16 cellular contexts compared by ENCODE assay signal in genomic region chr2:31957748-31958717, GRCh38. TPM values are rescaled to one million over a fixed set of nuclear protein-coding genes. Genes with fewer than 3 reads are reported as not detected.
A peak's percentile ranks its signal among the peaks of the same experiment; 100 is the strongest.
DNase-seq lines count a peak whose midpoint lies in the region; ATAC-seq and TF ChIP-seq lines count a peak whose summit lies in the region.
"Had no signal": no experiment of that assay in that cellular context is flagged by ENCODE, and none has a peak within 500 bp of the region (broad histone marks: within the 10 kb centered on the region; RNA-seq: fewer than 3 reads in every experiment).

No MANE protein-coding gene starts in this region.

- H3K4me3 ChIP-seq in OCI-LY3 (ENCODE audit: low read length), result 0 out of 2 replicates have a peak overlapping the region, but pooled peaks have one; percentile 61
- H3K4me3 ChIP-seq: body of pancreas, MG63, mucosa of descending colon, psoas muscle had no signal

- peak overlapping the region; percentile 77 for H3K4me2 ChIP-seq in OCI-LY3 (ENCODE audit: low read length)

- H3K36me3 ChIP-seq in OCI-LY3 (replicated peaks; ENCODE audit: low read depth, low read length), result no peaks in the 10 kb centered on the region
- H3K36me3 ChIP-seq: tibial nerve had no signal

- peak; percentile 39 to 63 for ATAC-seq in activated T-cell treated with anti-CD3 and anti-CD28 coated beads, Interleukin-2, amount 50 U/mL, for 72 hours (replicated peaks in 1 of 2)
- peak; percentile 24 for ATAC-seq in central memory CD8-positive, alpha-beta T cell (replicated peaks; ENCODE audit: extremely low read depth, poor library complexity, severe bottlenecking)
- peak in 1 of 2 donors; percentile 42 for ATAC-seq in stimulated activated naive B cell treated with anti-CD40 and anti-IgM and Interleukin-4, amounts not matched to agents 10 μg/mL and 1 μg/mL and 100 μg/mL, for 72 hours (replicated peaks)
- ATAC-seq: body of pancreas, mucosa of descending colon, psoas muscle, SK-N-SH treated with all-trans-retinoic acid at 6 μM for 48 hours, WTC11 had no signal

- no peaks in the 10 kb centered on the region for H3K9me3 ChIP-seq in OCI-LY3 (ENCODE audit: insufficient read depth, low read length)
- H3K9me3 ChIP-seq: body of pancreas, MG63, mucosa of descending colon, psoas muscle, tibial nerve had no signal

- no peaks in the 10 kb centered on the region for H3K36me3 Mint-ChIP-seq in activated T-cell treated with anti-CD3 and anti-CD28 coated beads, Interleukin-2, amount 50 U/mL, for 72 hours (ENCODE audit: insufficient read depth in 2 of 2)
- H3K36me3 Mint-ChIP-seq in central memory CD8-positive, alpha-beta T cell (ENCODE audit: insufficient read depth), result peaks cover 11% of the 10 kb centered on the region
- peaks cover 8 to 22% of the 10 kb centered on the region in 2 donors for H3K36me3 Mint-ChIP-seq in stimulated activated naive B cell treated with anti-CD40 and anti-IgM and Interleukin-4, amounts not matched to agents 10 μg/mL and 1 μg/mL and 100 μg/mL, for 72 hours
- H3K36me3 Mint-ChIP-seq: WTC11 had no signal

- peak overlapping the region; percentile 69 for H3K27ac Mint-ChIP-seq in activated T-cell treated with anti-CD3 and anti-CD28 coated beads, Interleukin-2, amount 50 U/mL, for 72 hours
- H3K27ac Mint-ChIP-seq in central memory CD8-positive, alpha-beta T cell (ENCODE audit: low read depth), result peak overlapping the region; percentile 22
- H3K27ac Mint-ChIP-seq in stimulated activated naive B cell treated with anti-CD40 and anti-IgM and Interleukin-4, amounts not matched to agents 10 μg/mL and 1 μg/mL and 100 μg/mL, for 72 hours, result peak overlapping the region; percentile 14
- H3K27ac Mint-ChIP-seq: WTC11 had no signal

- no peak for TF ChIP-seq CTCF in OCI-LY3 (IDR thresholded peaks at IDR 0.05; ENCODE audit: low read depth, low read length)

- H3K4me1 Mint-ChIP-seq in activated T-cell treated with anti-CD3 and anti-CD28 coated beads, Interleukin-2, amount 50 U/mL, for 72 hours (ENCODE audit: low read depth), result peaks cover 55% of the 10 kb centered on the region
- peaks cover 38% of the 10 kb centered on the region for H3K4me1 Mint-ChIP-seq in central memory CD8-positive, alpha-beta T cell
- peaks cover 30 to 58% of the 10 kb centered on the region in 2 donors for H3K4me1 Mint-ChIP-seq in stimulated activated naive B cell treated with anti-CD40 and anti-IgM and Interleukin-4, amounts not matched to agents 10 μg/mL and 1 μg/mL and 100 μg/mL, for 72 hours

- no peak overlapping the region for H2AFZ ChIP-seq in OCI-LY3 (ENCODE audit: low read depth, low read length)

- H4K20me1 ChIP-seq in OCI-LY3 (ENCODE audit: insufficient read depth, low read length), result peaks cover 4% of the 10 kb centered on the region

- H3K27me3 ChIP-seq in OCI-LY3 (ENCODE audit: low read depth, low read length), result no peaks in the 10 kb centered on the region
- H3K27me3 ChIP-seq: body of pancreas, MG63, tibial nerve had no signal

- H3K4me3 Mint-ChIP-seq in activated T-cell treated with anti-CD3 and anti-CD28 coated beads, Interleukin-2, amount 50 U/mL, for 72 hours, result peak overlapping the region; percentile 31 to 32
- H3K4me3 Mint-ChIP-seq in central memory CD8-positive, alpha-beta T cell, result no peak overlapping the region
- peak overlapping the region in 1 of 2 donors; percentile 16 for H3K4me3 Mint-ChIP-seq in stimulated activated naive B cell treated with anti-CD40 and anti-IgM and Interleukin-4, amounts not matched to agents 10 μg/mL and 1 μg/mL and 100 μg/mL, for 72 hours
- H3K4me3 Mint-ChIP-seq: WTC11 had no signal

- H3K9me3 Mint-ChIP-seq in activated T-cell treated with anti-CD3 and anti-CD28 coated beads, Interleukin-2, amount 50 U/mL, for 72 hours, result no peaks in the 10 kb centered on the region
- no peaks in the 10 kb centered on the region for H3K9me3 Mint-ChIP-seq in central memory CD8-positive, alpha-beta T cell
- H3K9me3 Mint-ChIP-seq in stimulated activated naive B cell treated with anti-CD40 and anti-IgM and Interleukin-4, amounts not matched to agents 10 μg/mL and 1 μg/mL and 100 μg/mL, for 72 hours, result no peaks in the 10 kb centered on the region
- H3K9me3 Mint-ChIP-seq: WTC11 had no signal

- no peaks in the 10 kb centered on the region for H3K27me3 Mint-ChIP-seq in activated T-cell treated with anti-CD3 and anti-CD28 coated beads, Interleukin-2, amount 50 U/mL, for 72 hours (ENCODE audit: low read depth)
- no peaks in the 10 kb centered on the region for H3K27me3 Mint-ChIP-seq in central memory CD8-positive, alpha-beta T cell
- H3K27me3 Mint-ChIP-seq in stimulated activated naive B cell treated with anti-CD40 and anti-IgM and Interleukin-4, amounts not matched to agents 10 μg/mL and 1 μg/mL and 100 μg/mL, for 72 hours, result no peaks in the 10 kb centered on the region

- DNase-seq in activated T-cell treated with anti-CD3 and anti-CD28 coated beads, Interleukin-2, amount 50 U/mL, for 72 hours, result no peak
- DNase-seq in activated T-cell treated with anti-CD3 and anti-CD28 coated beads, Interleukin-2, amount 50 U/mL, for 1 hour, result no peak
- DNase-seq in central memory CD8-positive, alpha-beta T cell (ENCODE audit: low spot score in 2 of 2), result no peak
- no peak for DNase-seq in stimulated activated naive B cell treated with anti-CD40 and anti-IgM and Interleukin-4, amounts not matched to agents 10 μg/mL and 1 μg/mL and 100 μg/mL, for 72 hours
- DNase-seq in HuH-7.5 (ENCODE audit: low spot score) (no peak), NCI-H2081 (lab: John Stamatoyannopoulos, UW) (no peak), NCI-H2227 (lab: John Stamatoyannopoulos, UW; ENCODE audit: unreplicated experiment) (no peak)
- DNase-seq: body of pancreas, MG63, mucosa of descending colon, NCI-H2171 treated with DMSO at 0.1 percent for 48 hours, psoas muscle had no signal

- peaks cover 33% of the 10 kb centered on the region for H3K4me1 ChIP-seq in OCI-LY3 (ENCODE audit: low read length)

- H3K9ac ChIP-seq in OCI-LY3 (ENCODE audit: low read length), result no peak overlapping the region

- H3K27ac ChIP-seq in OCI-LY3 (ENCODE audit: low read length), result no peak overlapping the region
- H3K27ac ChIP-seq: body of pancreas, psoas muscle had no signal

- H3K79me2 ChIP-seq in OCI-LY3 (ENCODE audit: low read length), result peaks cover 90% of the 10 kb centered on the region

RNA-seq across cellular contexts. Expression of gene MEMO1, which starts 52.8 kb away (rescaled TPM):
- 10 to 100 TPM; 45.9 to 47.7 TPM for total RNA-seq in activated T-cell treated with anti-CD3 and anti-CD28 coated beads, Interleukin-2, amount 50 U/mL, for 72 hours

Comparison
In these comparisons a context has a peak if more than half of its experiments do, and no peak if none do; other contexts are left out.
1. H3K27ac Mint-ChIP-seq: peak in every context shown above with its lines; median percentile 69 in activated T-cell treated with anti-CD3 and anti-CD28 coated beads, Interleukin-2, amount 50 U/mL, for 72 hours; 22 in central memory CD8-positive, alpha-beta T cell; 14 in stimulated activated naive B cell treated with anti-CD40 and anti-IgM and Interleukin-4, amounts not matched to agents 10 μg/mL and 1 μg/mL and 100 μg/mL, for 72 hours.